In the genomic region with DNA sequence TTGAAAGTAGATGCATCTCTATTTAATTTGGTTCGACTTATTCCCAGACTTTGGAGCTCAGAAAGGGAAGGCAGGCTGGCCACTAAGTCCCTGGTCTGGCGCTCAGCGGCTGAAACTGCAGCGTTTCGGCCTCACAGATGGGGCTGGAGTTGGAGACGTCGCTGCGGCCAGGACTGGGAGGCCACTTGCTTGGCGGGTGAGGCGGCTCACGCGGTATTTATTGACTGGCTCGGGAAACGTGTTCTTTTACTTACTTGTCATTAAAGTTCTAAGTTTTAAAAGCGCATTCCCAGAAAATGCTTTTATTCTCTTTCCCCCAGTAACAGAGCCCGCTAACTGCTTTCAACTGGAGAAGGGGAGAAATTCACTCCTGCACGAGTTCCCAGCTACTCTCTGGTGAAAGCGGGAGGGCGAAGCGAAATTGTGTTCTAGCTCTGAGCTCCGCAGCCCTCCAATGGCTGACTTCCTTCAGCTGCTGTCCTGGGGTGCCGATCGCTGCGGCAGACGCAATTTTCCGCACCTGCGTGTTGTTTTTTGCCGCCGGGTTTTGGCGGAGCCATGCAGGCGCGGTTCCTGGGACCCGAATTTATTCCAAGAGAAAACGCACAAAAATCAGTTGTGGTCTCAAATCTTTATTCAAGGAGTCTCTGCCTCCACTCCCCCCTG, we compare ENCODE assay signal across 17 cellular contexts. TPM values are rescaled to one million over a fixed set of nuclear protein-coding genes. Genes with fewer than 3 reads are reported as not detected.
A peak's percentile ranks its signal among the peaks of the same experiment; 100 is the strongest.
DNase-seq lines count a peak whose midpoint lies in the region; ATAC-seq and TF ChIP-seq lines count a peak whose summit lies in the region.
"Had no signal": no experiment of that assay in that cellular context is flagged by ENCODE, and none has a peak within 500 bp of the region (broad histone marks: within the 10 kb centered on the region; RNA-seq: fewer than 3 reads in every experiment).

No MANE protein-coding gene starts in this region.

- peak overlapping the region; percentile 52 for H3K27ac Mint-ChIP-seq in activated CD8-positive, alpha-beta T cell treated with anti-CD3 and anti-CD28 coated beads, Interleukin-2, amount 10 ng/mL, durations not matched to agents 7 days and 5 days
- no peak overlapping the region for H3K27ac Mint-ChIP-seq in activated CD8-positive, alpha-beta T cell treated with anti-CD3 and anti-CD28 coated beads for 36 hours
- H3K27ac Mint-ChIP-seq in brain: peak overlapping the region in 4 of 5 experiments; percentile 90 to 99 (median 98)
- H3K27ac Mint-ChIP-seq in type B pancreatic cell: peak overlapping the region; percentile 78
- H3K27ac Mint-ChIP-seq: activated T-helper 2 cell treated with anti-CD3 and anti-CD28 coated beads, Interferon-gamma antibody, Interleukin-2, Interleukin-4, amounts not matched to agents 10 μg/mL and 5 μg/mL and 100 μg/mL, durations not matched to agents 14 hours and 24 hours and 36 hours; T-helper 17 cell had no signal

- H3K27me3 Mint-ChIP-seq in activated CD8-positive, alpha-beta T cell treated with anti-CD3 and anti-CD28 coated beads, Interleukin-2, amount 10 ng/mL, durations not matched to agents 7 days and 5 days (ENCODE audit: low read depth): peaks cover 51% of the 10 kb centered on the region
- peaks cover 61% of the 10 kb centered on the region for H3K27me3 Mint-ChIP-seq in activated CD8-positive, alpha-beta T cell treated with anti-CD3 and anti-CD28 coated beads for 36 hours
- H3K27me3 Mint-ChIP-seq in brain (peaks cover 79% of the 10 kb centered on the region), type B pancreatic cell (peaks cover 87% of the 10 kb centered on the region)

- no peak overlapping the region for H3K4me3 Mint-ChIP-seq in activated CD8-positive, alpha-beta T cell treated with anti-CD3 and anti-CD28 coated beads, Interleukin-2, amount 10 ng/mL, durations not matched to agents 7 days and 5 days
- H3K4me3 Mint-ChIP-seq in activated CD8-positive, alpha-beta T cell treated with anti-CD3 and anti-CD28 coated beads for 36 hours: no peak overlapping the region
- H3K4me3 Mint-ChIP-seq in brain: peak overlapping the region; percentile 16 to 87 (median 86)
- peak overlapping the region; percentile 86 for H3K4me3 Mint-ChIP-seq in type B pancreatic cell
- H3K4me3 Mint-ChIP-seq: T-helper 17 cell had no signal

- H3K4me1 Mint-ChIP-seq in activated CD8-positive, alpha-beta T cell treated with anti-CD3 and anti-CD28 coated beads, Interleukin-2, amount 10 ng/mL, durations not matched to agents 7 days and 5 days (ENCODE audit: low read depth): peaks cover 4% of the 10 kb centered on the region
- H3K4me1 Mint-ChIP-seq in activated CD8-positive, alpha-beta T cell treated with anti-CD3 and anti-CD28 coated beads for 36 hours (ENCODE audit: low read depth): no peaks in the 10 kb centered on the region
- peaks cover 45% of the 10 kb centered on the region for H3K4me1 Mint-ChIP-seq in brain
- H3K4me1 Mint-ChIP-seq in type B pancreatic cell (ENCODE audit: unreplicated experiment): peaks cover 11% of the 10 kb centered on the region

- intact Hi-C loops in activated CD8-positive, alpha-beta T cell treated with anti-CD3 and anti-CD28 coated beads for 36 hours (cut with micrococcal nuclease): loop anchor here (5.0 kb wide), 1 partner anchor 36 kb away; no protein-coding TSS in a partner anchor

- no peak overlapping the region for H3K4me3 ChIP-seq in foreskin fibroblast (ENCODE audit: low read depth in 1 of 2, low read length in 2 of 2)
- H3K4me3 ChIP-seq: A549, esophagus muscularis mucosa, Peyer's patch had no signal

- POLR2A ChIA-PET in activated CD8-positive, alpha-beta T cell treated with anti-CD3 and anti-CD28 coated beads, Interleukin-2, amount 10 ng/mL, durations not matched to agents 7 days and 5 days (lab: Charles Lee): no interaction called here
- POLR2A ChIA-PET in activated CD8-positive, alpha-beta T cell treated with anti-CD3 and anti-CD28 coated beads for 36 hours (lab: Charles Lee): no interaction called here

- no peak for DNase-seq in activated CD8-positive, alpha-beta T cell treated with anti-CD3 and anti-CD28 coated beads, Interleukin-2, amount 10 ng/mL, durations not matched to agents 7 days and 5 days
- DNase-seq in activated CD8-positive, alpha-beta T cell treated with anti-CD3 and anti-CD28 coated beads for 36 hours: no peak
- peak; percentile 54 for DNase-seq in iPS-NIHi7 (ENCODE audit: extremely low spot score)
- DNase-seq in type B pancreatic cell (ENCODE audit: extremely low spot score, unreplicated experiment): no peak
- no peak for DNase-seq in GF-D8 (lab: John Stamatoyannopoulos, UW)
- no peak for DNase-seq in foreskin fibroblast
- DNase-seq: NCI-H1048, Peyer's patch, T-helper 17 cell had no signal

- H3K36me3 Mint-ChIP-seq in activated CD8-positive, alpha-beta T cell treated with anti-CD3 and anti-CD28 coated beads, Interleukin-2, amount 10 ng/mL, durations not matched to agents 7 days and 5 days (ENCODE audit: low read depth): peaks cover 3% of the 10 kb centered on the region
- peaks cover 5% of the 10 kb centered on the region for H3K36me3 Mint-ChIP-seq in activated CD8-positive, alpha-beta T cell treated with anti-CD3 and anti-CD28 coated beads for 36 hours (ENCODE audit: low read depth)
- H3K36me3 Mint-ChIP-seq in brain (no peaks in the 10 kb centered on the region), type B pancreatic cell (no peaks in the 10 kb centered on the region)

- no peak for TF ChIP-seq CTCF in activated CD8-positive, alpha-beta T cell treated with anti-CD3 and anti-CD28 coated beads for 36 hours (IDR thresholded peaks at IDR 0.05)
- no peak for TF ChIP-seq CTCF in brain (conservative IDR thresholded peaks at IDR 0.05)
- no peak for TF ChIP-seq CTCF in type B pancreatic cell (conservative IDR thresholded peaks at IDR 0.05)
- TF ChIP-seq CTCF in foreskin fibroblast (IDR thresholded peaks at IDR 0.05; ENCODE audit: low read depth, low read length): no peak

- ATAC-seq in activated CD8-positive, alpha-beta T cell treated with anti-CD3 and anti-CD28 coated beads, Interleukin-2, amount 10 ng/mL, durations not matched to agents 7 days and 5 days: no peak
- no peak for ATAC-seq in activated CD8-positive, alpha-beta T cell treated with anti-CD3 and anti-CD28 coated beads for 36 hours
- no peak for ATAC-seq in GM21737 (IDR thresholded peaks at IDR 0.05; ENCODE audit: unreplicated experiment)
- ATAC-seq: A549, T-helper 17 cell had no signal

- CTCF ChIA-PET in activated CD8-positive, alpha-beta T cell treated with anti-CD3 and anti-CD28 coated beads, Interleukin-2, amount 10 ng/mL, durations not matched to agents 7 days and 5 days (lab: Charles Lee): no interaction called here
- CTCF ChIA-PET in activated CD8-positive, alpha-beta T cell treated with anti-CD3 and anti-CD28 coated beads for 36 hours (lab: Charles Lee): no interaction called here

- H3K9me3 Mint-ChIP-seq in activated CD8-positive, alpha-beta T cell treated with anti-CD3 and anti-CD28 coated beads, Interleukin-2, amount 10 ng/mL, durations not matched to agents 7 days and 5 days (ENCODE audit: insufficient read depth): no peaks in the 10 kb centered on the region
- H3K9me3 Mint-ChIP-seq in activated CD8-positive, alpha-beta T cell treated with anti-CD3 and anti-CD28 coated beads for 36 hours: peaks cover 4% of the 10 kb centered on the region
- H3K9me3 Mint-ChIP-seq in brain (peaks cover 0 to 5% (median 0%) of the 10 kb centered on the region in 5 experiments), type B pancreatic cell (no peaks in the 10 kb centered on the region)
- H3K9me3 Mint-ChIP-seq: activated T-helper 2 cell treated with anti-CD3 and anti-CD28 coated beads, Interferon-gamma antibody, Interleukin-2, Interleukin-4, amounts not matched to agents 10 μg/mL and 5 μg/mL and 100 μg/mL, durations not matched to agents 14 hours and 24 hours and 36 hours had no signal

RNA-seq across cellular contexts. Expression of gene ZIC1, which starts 13.9 kb away (rescaled TPM):
- total RNA-seq in activated CD8-positive, alpha-beta T cell treated with anti-CD3 and anti-CD28 coated beads, Interleukin-2, amount 10 ng/mL, durations not matched to agents 7 days and 5 days: not detected
- not detected for total RNA-seq in activated CD8-positive, alpha-beta T cell treated with anti-CD3 and anti-CD28 coated beads for 36 hours
- polyA plus RNA-seq in brain (ENCODE audit: insufficient read depth, low read depth, low replicate concordance): 13.4 TPM
- 184 TPM in 1 of 2 replicates, not detected in the other for total RNA-seq in type B pancreatic cell (ENCODE audit: low replicate concordance)
- total RNA-seq: activated T-helper 2 cell treated with anti-CD3 and anti-CD28 coated beads, Interferon-gamma antibody, Interleukin-2, Interleukin-4, amounts not matched to agents 10 μg/mL and 5 μg/mL and 100 μg/mL, durations not matched to agents 14 hours and 24 hours and 36 hours; bronchial epithelial cell; esophagus muscularis mucosa; NCI-H460; T-helper 17 cell had no signal

RNA-seq across cellular contexts. Expression of gene ZIC4, which starts 16.7 kb away (rescaled TPM):
- total RNA-seq in activated CD8-positive, alpha-beta T cell treated with anti-CD3 and anti-CD28 coated beads, Interleukin-2, amount 10 ng/mL, durations not matched to agents 7 days and 5 days: not detected
- total RNA-seq in activated CD8-positive, alpha-beta T cell treated with anti-CD3 and anti-CD28 coated beads for 36 hours: not detected
- polyA plus RNA-seq in brain (ENCODE audit: insufficient read depth, low read depth, low replicate concordance): 0.49 TPM
- 40.2 TPM in 1 of 2 replicates, not detected in the other for total RNA-seq in type B pancreatic cell (ENCODE audit: low replicate concordance)
- total RNA-seq: activated T-helper 2 cell treated with anti-CD3 and anti-CD28 coated beads, Interferon-gamma antibody, Interleukin-2, Interleukin-4, amounts not matched to agents 10 μg/mL and 5 μg/mL and 100 μg/mL, durations not matched to agents 14 hours and 24 hours and 36 hours; bronchial epithelial cell; esophagus muscularis mucosa; NCI-H460; Peyer's patch; T-helper 17 cell had no signal
- polyA plus RNA-seq: A549, thymus had no signal

Comparison
In these comparisons a context has a peak if more than half of its experiments do, and no peak if none do; other contexts are left out.
1. H3K4me3 Mint-ChIP-seq: peak in brain (5 of 5) and type B pancreatic cell (single experiment); none in activated CD8-positive, alpha-beta T cell treated with anti-CD3 and anti-CD28 coated beads, Interleukin-2, amount 10 ng/mL, durations not matched to agents 7 days and 5 days (single experiment) and activated CD8-positive, alpha-beta T cell treated with anti-CD3 and anti-CD28 coated beads for 36 hours (single experiment).